Comparison of ENCODE assay signal across 1 cellular context in the genomic region with DNA sequence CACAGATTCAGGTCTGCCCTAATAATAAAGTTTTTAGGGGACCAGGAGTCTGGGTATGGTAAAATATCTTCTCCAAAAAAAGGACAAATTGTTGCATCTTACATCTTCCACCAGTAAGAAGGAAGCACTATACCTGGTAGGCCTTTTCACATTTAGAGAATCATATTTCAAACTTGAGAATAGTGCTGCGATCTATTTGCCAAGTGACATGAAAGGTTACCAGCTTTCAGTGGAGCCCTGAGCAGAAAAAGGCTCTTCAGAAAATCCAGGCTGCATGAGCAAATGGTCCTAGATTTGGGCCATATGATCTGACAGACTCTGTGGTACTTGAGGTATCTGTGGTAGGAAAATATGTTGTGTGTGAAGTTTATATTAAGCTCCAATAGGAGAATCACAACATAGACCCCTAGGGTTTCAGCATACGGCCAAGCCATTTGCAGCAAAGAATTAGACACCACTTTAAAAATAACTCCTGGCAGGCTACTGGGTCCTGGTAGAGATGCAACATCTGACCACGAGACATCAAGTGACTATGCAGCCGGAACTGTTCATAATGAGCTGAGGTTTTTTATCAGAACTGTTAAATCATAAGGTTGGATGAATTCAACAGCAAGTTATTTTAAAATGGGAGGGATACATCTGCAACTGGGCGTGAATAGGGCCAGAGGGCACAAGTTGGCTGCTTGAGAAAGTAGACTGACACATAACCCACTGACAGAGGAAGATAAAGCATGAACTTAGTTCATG.
TF ChIP-seq lines count a peak whose summit lies in the region.

No MANE protein-coding gene starts in this region.

TF ChIP-seq in SK-N-SH, 30 proteins besides CTCF, POLR2A, EP300 and RAD21 (continued from another document):
- TF ChIP-seq USF1 (IDR thresholded peaks at IDR 0.05; ENCODE audit: borderline replicate concordance, low read depth): 0 out of 2 replicates have a peak, but pooled peaks have one; percentile 17
